25 cellular contexts compared by ENCODE assay signal in the genomic region with DNA sequence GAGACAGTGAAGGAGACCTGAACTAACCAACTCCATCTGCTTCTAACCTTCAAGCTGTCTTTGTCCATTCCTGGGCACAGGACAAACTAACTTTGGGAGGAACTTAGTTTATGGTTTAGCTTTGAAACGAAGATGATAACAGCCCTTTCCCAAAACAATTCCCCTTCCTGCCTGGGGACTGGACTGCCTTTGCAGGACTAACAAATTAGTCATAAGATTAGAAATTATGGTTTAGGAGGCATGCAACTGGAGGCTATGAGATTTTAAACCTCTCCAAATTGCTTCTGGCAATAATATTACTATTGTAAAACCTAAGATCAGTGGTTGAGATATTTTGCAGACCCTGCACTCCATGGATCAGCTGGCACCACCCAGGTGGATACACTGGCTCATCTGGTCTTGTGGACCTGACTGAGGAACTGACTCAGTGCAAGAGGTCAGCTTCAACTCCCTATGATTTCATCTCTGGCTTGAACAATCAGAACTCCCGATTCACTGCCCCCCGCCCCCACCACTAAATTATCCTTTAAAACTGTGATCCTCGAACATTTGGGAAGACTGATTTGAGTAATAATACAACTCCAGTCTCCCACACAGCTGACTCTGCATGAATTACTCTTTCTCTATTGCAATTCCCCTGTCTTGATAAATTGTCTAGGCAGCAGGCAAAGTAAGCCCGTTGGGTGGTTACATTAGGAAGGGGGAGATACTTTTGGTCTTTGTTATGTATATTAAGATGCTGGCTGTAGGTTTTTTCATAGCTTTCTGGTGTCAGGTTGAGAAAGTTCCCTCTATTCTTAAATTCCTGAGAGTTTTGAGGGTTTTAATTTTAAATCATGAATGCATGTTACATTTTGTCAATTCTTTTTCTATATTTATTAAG.
DNase-seq lines count a peak whose midpoint lies in the region; ATAC-seq and TF ChIP-seq lines count a peak whose summit lies in the region.
"Had no signal": no experiment of that assay in that cellular context is flagged by ENCODE, and none has a peak within 500 bp of the region (broad histone marks: within the 10 kb centered on the region; RNA-seq: fewer than 3 reads in every experiment).

No MANE protein-coding gene starts in this region.

- 35% methylated on average over 5 of the region's 5 CpGs for WGBS in HUES64

- no peak overlapping the region for H3K9ac ChIP-seq in HUES64 (ENCODE audit: low read depth, low read length)

- TF ChIP-seq CTCF in WERI-Rb-1 (IDR thresholded peaks at IDR 0.05; ENCODE audit: low read depth, low read length) (no peak), nephron (IDR thresholded peaks at IDR 0.05; ENCODE audit: unreplicated experiment in 3 of 3) (no peak)

- H3K4me3 Mint-ChIP-seq in nephron, result no peak overlapping the region
- H3K4me3 Mint-ChIP-seq: activated naive CD8-positive, alpha-beta T cell; stimulated activated memory B cell treated with anti-CD40 and anti-IgM and Interleukin-4, amounts not matched to agents 10 μg/mL and 1 μg/mL and 100 μg/mL, for 72 hours had no signal

- H3K4me1 Mint-ChIP-seq in nephron, result peaks cover 75% of the 10 kb centered on the region
- H3K4me1 Mint-ChIP-seq: stimulated activated memory B cell treated with anti-CD40 and anti-IgM and Interleukin-4, amounts not matched to agents 10 μg/mL and 1 μg/mL and 100 μg/mL, for 72 hours had no signal

- H3K9me3 ChIP-seq in HUES64 (ENCODE audit: insufficient read depth, low read depth, low read length), result no peaks in the 10 kb centered on the region
- no peaks in the 10 kb centered on the region for H3K9me3 ChIP-seq in WERI-Rb-1 (ENCODE audit: severe bottlenecking)
- H3K9me3 ChIP-seq: ascending aorta, sigmoid colon, suprapubic skin had no signal

- H3K27ac Mint-ChIP-seq in nephron, result peak overlapping the region; percentile 11 to 71 (median 43)
- H3K27ac Mint-ChIP-seq: activated naive CD8-positive, alpha-beta T cell; stimulated activated memory B cell treated with anti-CD40 and anti-IgM and Interleukin-4, amounts not matched to agents 10 μg/mL and 1 μg/mL and 100 μg/mL, for 72 hours had no signal

- H3K36me3 Mint-ChIP-seq in nephron (ENCODE audit: low read depth), result no peaks in the 10 kb centered on the region
- H3K36me3 Mint-ChIP-seq: activated naive CD8-positive, alpha-beta T cell; stimulated activated memory B cell treated with anti-CD40 and anti-IgM and Interleukin-4, amounts not matched to agents 10 μg/mL and 1 μg/mL and 100 μg/mL, for 72 hours had no signal

- H3K27me3 ChIP-seq in HUES64 (ENCODE audit: insufficient read depth, low read length) (no peaks in the 10 kb centered on the region), WERI-Rb-1 (ENCODE audit: insufficient read depth, low read depth, severe bottlenecking) (no peaks in the 10 kb centered on the region)
- H3K27me3 ChIP-seq: ascending aorta, sigmoid colon, suprapubic skin had no signal

- no peak for DNase-seq in WERI-Rb-1
- DNase-seq in fibroblast of peridontal ligament (ENCODE audit: extremely low read depth), result peak; percentile 49
- no peak for DNase-seq in NCI-H128 (lab: John Stamatoyannopoulos, UW; ENCODE audit: unreplicated experiment)
- DNase-seq: activated CD4-positive, alpha-beta T cell treated with anti-CD3 and anti-CD28 coated beads for 4 hours; activated effector memory CD4-positive, alpha-beta T cell treated with Interleukin-2 at 50 U/mL for 16 hours; activated T-cell treated with anti-CD3 and anti-CD28 coated beads for 4 hours; caudate nucleus; left colon; MG63; NCI-H1436 treated with DMSO at 0.1 percent for 48 hours; OCI-M1; sigmoid colon; stimulated activated CD4-positive, alpha-beta T cell treated with anti-CD3 and anti-CD28 coated beads, Interleukin-4, amount 100 ng/mL, for 4 hours; T-helper 2 cell had no signal

- H3K4me1 ChIP-seq in HUES64 (ENCODE audit: insufficient read depth, low read length), result peaks cover 65% of the 10 kb centered on the region
- H3K4me1 ChIP-seq: ascending aorta had no signal

- H3K36me3 ChIP-seq in HUES64 (ENCODE audit: insufficient read depth, low read length), result no peaks in the 10 kb centered on the region
- H3K36me3 ChIP-seq in WERI-Rb-1, result peaks cover 38% of the 10 kb centered on the region
- H3K36me3 ChIP-seq: ascending aorta, MG63, sigmoid colon, suprapubic skin had no signal

- no peak for ATAC-seq in GM18861 (IDR thresholded peaks at IDR 0.05; ENCODE audit: unreplicated experiment)
- no peak for ATAC-seq in GM18498 (IDR thresholded peaks at IDR 0.05; ENCODE audit: unreplicated experiment)
- ATAC-seq: K562; left colon; Right ventricle myocardium inferior; stimulated activated memory B cell treated with anti-CD40 and anti-IgM and Interleukin-4, amounts not matched to agents 10 μg/mL and 1 μg/mL and 100 μg/mL, for 72 hours had no signal

- H3K27me3 Mint-ChIP-seq in nephron (ENCODE audit: low read depth), result no peaks in the 10 kb centered on the region

- H3K27ac ChIP-seq in HUES64 (ENCODE audit: low read depth, low read length), result peak overlapping the region; percentile 82
- H3K27ac ChIP-seq in WERI-Rb-1, result peak overlapping the region; percentile 42
- H3K27ac ChIP-seq: ascending aorta, C4-2B, sigmoid colon, suprapubic skin had no signal

- no peaks in the 10 kb centered on the region for H3K9me3 Mint-ChIP-seq in nephron
- H3K9me3 Mint-ChIP-seq: stimulated activated memory B cell treated with anti-CD40 and anti-IgM and Interleukin-4, amounts not matched to agents 10 μg/mL and 1 μg/mL and 100 μg/mL, for 72 hours had no signal

- 0 out of 2 replicates have a peak overlapping the region, but pooled peaks have one; percentile 6 for H3K4me3 ChIP-seq in HUES64 (ENCODE audit: low read length)
- no peak overlapping the region for H3K4me3 ChIP-seq in WERI-Rb-1 (ENCODE audit: low read depth, low read length)
- H3K4me3 ChIP-seq: ascending aorta, K562, MG63, sigmoid colon, suprapubic skin had no signal
